In the genomic region with DNA sequence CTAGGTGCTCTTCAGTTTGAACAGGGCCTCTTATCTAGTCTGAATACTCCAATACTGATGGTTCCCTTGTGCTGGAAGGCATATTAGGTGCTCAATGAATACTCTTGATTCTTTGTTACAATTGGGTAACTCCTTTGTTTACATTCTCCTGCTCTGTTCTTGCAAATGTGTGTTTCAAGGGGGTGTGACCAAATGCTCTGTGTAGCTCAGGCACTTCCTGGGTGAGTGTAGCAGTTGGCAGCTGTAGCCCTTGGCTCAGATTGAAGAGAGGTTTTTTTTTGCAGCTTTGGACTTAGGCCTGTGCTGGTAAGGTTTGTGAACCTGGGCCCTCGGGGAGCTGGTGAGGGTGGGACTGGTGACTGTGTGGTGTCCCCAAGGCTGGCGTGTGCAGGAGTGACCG, we compare ENCODE assay signal across 13 cellular contexts. TPM values are rescaled to one million over a fixed set of nuclear protein-coding genes. Genes with fewer than 3 reads are reported as not detected.
DNase-seq lines count a peak whose midpoint lies in the region; ATAC-seq and TF ChIP-seq lines count a peak whose summit lies in the region.
"Had no signal": no experiment of that assay in that cellular context is flagged by ENCODE, and none has a peak within 500 bp of the region (broad histone marks: within the 10 kb centered on the region; RNA-seq: fewer than 3 reads in every experiment).

No MANE protein-coding gene starts in this region.

- H3K4me3 Mint-ChIP-seq in effector memory CD8-positive, alpha-beta T cell, result peak overlapping the region; percentile 46 to 54

- no peaks in the 10 kb centered on the region for H3K36me3 ChIP-seq in mucosa of descending colon (ENCODE audit: low read depth)

- no peaks in the 10 kb centered on the region for H3K9me3 Mint-ChIP-seq in effector memory CD8-positive, alpha-beta T cell

- intact Hi-C loops in mucosa of descending colon (cut with DNase I, micrococcal nuclease), result no loop called here

- peaks cover 25% of the 10 kb centered on the region for H3K36me3 Mint-ChIP-seq in effector memory CD8-positive, alpha-beta T cell (ENCODE audit: insufficient read depth)

- TF ChIP-seq CTCF in mucosa of descending colon (IDR thresholded peaks at IDR 0.05), result no peak

- in situ Hi-C loops in Caki2 (cut with HindIII; ENCODE audit: low pct_unique_long_range_greater_than_20kb, low sequenced_read_pairs), result no loop called here

- H3K27me3 Mint-ChIP-seq in effector memory CD8-positive, alpha-beta T cell, result no peaks in the 10 kb centered on the region

- peak; percentile 44 for DNase-seq in Caki2 (ENCODE audit: low read depth)
- peak; percentile 53 for DNase-seq in NCI-H2196 (lab: John Stamatoyannopoulos, UW; ENCODE audit: unreplicated experiment)
- DNase-seq in effector memory CD8-positive, alpha-beta T cell, result no peak
- DNase-seq in mucosa of descending colon, result peak; percentile 55 to 65 (median 62)
- no peak for DNase-seq in putamen (ENCODE audit: low spot score)
- no peak for DNase-seq in HUDEP-2 (lab: John Stamatoyannopoulos, UW; ENCODE audit: unreplicated experiment in 76 of 76)
- DNase-seq: activated CD8-positive, alpha-beta memory T cell treated with anti-CD3 and anti-CD28 coated beads, Interleukin-2, amount 50 U/mL, for 48 hours; mesendoderm; NCI-H187 had no signal

- H3K4me1 ChIP-seq in mucosa of descending colon (ENCODE audit: low read depth), result peaks cover 13% of the 10 kb centered on the region

- H3K9me3 ChIP-seq in mucosa of descending colon, result no peaks in the 10 kb centered on the region
- H3K9me3 ChIP-seq: thoracic aorta had no signal

- peaks cover 16 to 20% of the 10 kb centered on the region in 2 donors for H3K4me1 Mint-ChIP-seq in effector memory CD8-positive, alpha-beta T cell (ENCODE audit: low read depth in 2 of 2)

- no peak overlapping the region for H3K4me3 ChIP-seq in mucosa of descending colon
- H3K4me3 ChIP-seq: thoracic aorta had no signal

- no peak for ATAC-seq in effector memory CD8-positive, alpha-beta T cell (replicated peaks)
- ATAC-seq in mucosa of descending colon (peak; percentile 91), GM21515 (IDR thresholded peaks at IDR 0.05; ENCODE audit: unreplicated experiment) (no peak), GM21717 (IDR thresholded peaks at IDR 0.05; ENCODE audit: unreplicated experiment) (no peak)

- H3K27ac Mint-ChIP-seq in effector memory CD8-positive, alpha-beta T cell, result peak overlapping the region in 1 of 2 donors; percentile 67

RNA-seq across cellular contexts. Expression of gene TBCD, which starts 20.2 kb away (rescaled TPM):
- total RNA-seq in Caki2 (2014; rRNA removed; shearing (Covaris generic); ENCODE audit: low replicate concordance), result 88.5 and 138 TPM in 2 replicates
- 10 to 100 TPM; 41.3 to 76.0 (median 55.4) TPM for total RNA-seq in mucosa of descending colon

RNA-seq across cellular contexts. Expression of gene FN3K, which starts 36.6 kb away (rescaled TPM):
- total RNA-seq in Caki2 (2014; rRNA removed; shearing (Covaris generic); ENCODE audit: low replicate concordance), result 0.98 and 1.1 TPM in 2 replicates
- 10 to 100 TPM; 39.4 to 45.5 (median 40.8) TPM for total RNA-seq in mucosa of descending colon
- total RNA-seq: HT1080 had no signal

RNA-seq across cellular contexts. Expression of gene FN3KRP, which starts 55.5 kb away (rescaled TPM):
- 65.9 and 106 TPM in 2 replicates for total RNA-seq in Caki2 (2014; rRNA removed; shearing (Covaris generic); ENCODE audit: low replicate concordance)
- 10 to 100 TPM; 30.8 to 36.1 (median 34.8) TPM for total RNA-seq in mucosa of descending colon

Comparison
In these comparisons a context has a peak if more than half of its experiments do, and no peak if none do; other contexts are left out.
1. DNase-seq: peak in Caki2 (single experiment), NCI-H2196 (single experiment) and mucosa of descending colon (3 of 3); none in effector memory CD8-positive, alpha-beta T cell (0 of 3), putamen (single experiment) and HUDEP-2 (0 of 76).
2. RNA of gene FN3K, which starts 36.6 kb away (total RNA-seq): 39.4 to 45.5 TPM in mucosa of descending colon; 0.98 to 1.1 TPM in Caki2; every median in the first group is over 10 times any median in the second.